16 cellular contexts compared by ENCODE assay signal in genomic region chr15:95269247-95270155, GRCh38.
"Had no signal": no experiment of that assay in that cellular context is flagged by ENCODE, and none has a peak within 500 bp of the region (broad histone marks: within the 10 kb centered on the region; RNA-seq: fewer than 3 reads in every experiment).

No MANE protein-coding gene starts in this region.

- H3K9me3 ChIP-seq: left ventricle myocardium inferior, stomach, transverse colon had no signal

- H3K4me3 ChIP-seq: cardiac muscle cell, left ventricle myocardium inferior, stomach, transverse colon had no signal

- H3K27ac ChIP-seq: cardiac muscle cell, left ventricle myocardium inferior, stomach, VCaP had no signal

- H3K36me3 ChIP-seq: cardiac muscle cell, left ventricle myocardium inferior, stomach, transverse colon had no signal

- DNase-seq: activated CD4-positive, alpha-beta T cell treated with anti-CD3 and anti-CD28 coated beads for 1 hour; activated CD4-positive, alpha-beta T cell treated with anti-CD3 and anti-CD28 coated beads, Interleukin-2, amount 50 U/mL, for 48 hours; activated naive CD4-positive, alpha-beta T cell treated with anti-CD3 and anti-CD28 coated beads for 36 hours; activated T-cell treated with anti-CD3 and anti-CD28 coated beads, Interleukin-2, amount 50 U/mL, for 1 hour; hippocampal formation; left ventricle myocardium inferior; mesendoderm; natural killer cell; occipital lobe; stimulated activated CD4-positive, alpha-beta T cell treated with anti-CD3 and anti-CD28 coated beads, Interleukin-12 subunit alpha, Interleukin-12 subunit beta, amount 100 ng/mL, for 4 hours; stimulated activated CD4-positive, alpha-beta T cell treated with anti-CD3 and anti-CD28 coated beads, Interleukin-2, amount 100 ng/mL, for 24 hours; stomach; transverse colon had no signal

- H3K27me3 ChIP-seq: cardiac muscle cell, stomach, transverse colon had no signal

- ATAC-seq: esophagus mucosa, natural killer cell had no signal

- H3K4me1 ChIP-seq: left ventricle myocardium inferior had no signal
